Comparison of ENCODE assay signal across 8 cellular contexts in the genomic region with DNA sequence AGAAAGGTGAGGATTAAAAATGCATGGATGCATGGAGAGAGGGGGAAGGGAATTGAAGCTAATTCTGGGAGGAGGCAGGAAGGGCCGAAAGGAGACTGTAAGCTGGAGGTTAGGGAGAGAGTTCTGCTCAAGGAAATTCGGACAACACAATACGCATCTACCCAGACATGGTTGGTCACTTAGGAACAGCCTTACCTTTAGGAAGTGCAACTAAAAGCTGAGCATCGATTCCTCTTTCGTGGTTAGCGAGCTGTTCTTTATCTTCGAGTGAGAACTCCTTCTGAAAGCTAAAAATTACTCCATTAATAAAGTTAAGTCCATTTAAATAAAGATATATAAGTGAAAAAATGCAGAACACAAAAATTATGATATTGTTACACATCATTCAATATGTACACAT.
DNase-seq lines count a peak whose midpoint lies in the region; ATAC-seq and TF ChIP-seq lines count a peak whose summit lies in the region.
"Not testable (repeated sequence)": the region's sequence is repeated elsewhere in the genome, so short reads cannot be mapped to it uniquely, and the experiment has no call there.

No MANE protein-coding gene starts in this region.

- intact Hi-C loops in activated B cell treated with CpG ODN at 0.5 μM for 24 hours (cut with micrococcal nuclease); gastrocnemius medialis (cut with DNase I; ENCODE audit: low total_unique reads): not testable (repeated sequence)

- peak overlapping the region in 2 of 3 experiments; percentile 52 to 74; a peak in 4 of 7 replicates for H3K27ac Mint-ChIP-seq in H9
- not testable (repeated sequence) for H3K27ac Mint-ChIP-seq in activated B cell treated with CpG ODN at 0.5 μM for 24 hours

- ATAC-seq in GM18499 (IDR thresholded peaks at IDR 0.05; ENCODE audit: insufficient read depth, unreplicated experiment) (peak; percentile 79), GM19043 (IDR thresholded peaks at IDR 0.05; ENCODE audit: low read depth, unreplicated experiment) (peak; percentile 93), GM21423 (IDR thresholded peaks at IDR 0.05; ENCODE audit: unreplicated experiment) (peak; percentile 74), HG03066 (IDR thresholded peaks at IDR 0.05; ENCODE audit: low read depth, unreplicated experiment) (peak; percentile 66), HG03571 (IDR thresholded peaks at IDR 0.05; ENCODE audit: unreplicated experiment) (peak; percentile 79), activated B cell treated with CpG ODN at 0.5 μM for 24 hours (ENCODE audit: low read depth) (peak; percentile 88)
- not testable (repeated sequence) for ATAC-seq in gastrocnemius medialis

- not testable (repeated sequence) for H2AFZ ChIP-seq in H9 (ENCODE audit: low read length)

- peaks cover 31 to 42% of the 10 kb centered on the region in 2 experiments for H3K4me1 Mint-ChIP-seq in H9
- H3K4me1 Mint-ChIP-seq in activated B cell treated with CpG ODN at 0.5 μM for 24 hours: peaks cover 10% of the 10 kb centered on the region

- WGBS in H9 (ENCODE audit: extremely low coverage, insufficient read length, low lambda C conversion rate): no CpG with 5 or more reads among the region's 7 CpGs

- H3K23ac ChIP-seq in H9 (ENCODE audit: insufficient read length, low read depth, low read length): not testable (repeated sequence)

- not testable (repeated sequence) for H3K9ac ChIP-seq in H9 (ENCODE audit: extremely low read depth, insufficient read length, low read length)

- not testable (repeated sequence) for H3K4me2 ChIP-seq in H9 (ENCODE audit: insufficient read depth, insufficient read length, low read length)

- not testable (repeated sequence) for H3K79me1 ChIP-seq in H9 (ENCODE audit: insufficient read depth, low read depth, low read length, poor library complexity, severe bottlenecking)

- POLR2A ChIA-PET in activated B cell treated with CpG ODN at 0.5 μM for 24 hours (lab: Charles Lee): not testable (repeated sequence)

- in situ Hi-C loops in gastrocnemius medialis (cut with MboI; ENCODE audit: low sequenced_read_pairs in 4 of 4): not testable (repeated sequence)

- H4K91ac ChIP-seq in H9 (ENCODE audit: insufficient read length, low read depth, low read length): not testable (repeated sequence)

- not testable (repeated sequence) for H4K5ac ChIP-seq in H9 (ENCODE audit: insufficient read length, low read depth, low read length)

- not testable (repeated sequence) for H3K27me3 ChIP-seq in H9 (ENCODE audit: insufficient read depth, low read length); gastrocnemius medialis

- H3K79me2 ChIP-seq in H9 (ENCODE audit: insufficient read depth, low read length): not testable (repeated sequence)

- peaks cover 0 to 42% of the 10 kb centered on the region in 2 donors for H3K36me3 ChIP-seq in gastrocnemius medialis

- H3K27me3 Mint-ChIP-seq in H9 (ENCODE audit: low read depth); activated B cell treated with CpG ODN at 0.5 μM for 24 hours: not testable (repeated sequence)

- TF ChIP-seq POLR2A in gastrocnemius medialis (IDR thresholded peaks at IDR 0.05): not testable (repeated sequence)

- H3K4ac ChIP-seq in H9 (ENCODE audit: low read depth, low read length): not testable (repeated sequence)

- H2AK5ac ChIP-seq in H9 (ENCODE audit: insufficient read length, low read length): not testable (repeated sequence)

- not testable (repeated sequence) for H3K4me3 Mint-ChIP-seq in H9, activated B cell treated with CpG ODN at 0.5 μM for 24 hours

- not testable (repeated sequence) for TF ChIP-seq CTCF in H9 (conservative IDR thresholded peaks at IDR 0.05); activated B cell treated with CpG ODN at 0.5 μM for 24 hours (IDR thresholded peaks at IDR 0.05); gastrocnemius medialis (IDR thresholded peaks at IDR 0.05 in 4 of 5, conservative IDR thresholded peaks at IDR 0.05 in 1 of 5)

- not testable (repeated sequence) for H3K4me3 ChIP-seq in gastrocnemius medialis

- not testable (repeated sequence) for H2BK120ac ChIP-seq in H9 (ENCODE audit: low read depth, low read length, poor library complexity, severe bottlenecking)

- not testable (repeated sequence) for H4K8ac ChIP-seq in H9 (replicated peaks; ENCODE audit: insufficient read length, low read depth, low read length)

- H3K36me3 Mint-ChIP-seq in H9 (ENCODE audit: insufficient read depth in 1 of 3, low read depth in 3 of 3); activated B cell treated with CpG ODN at 0.5 μM for 24 hours (ENCODE audit: low read depth): not testable (repeated sequence)

- not testable (repeated sequence) for H3K9me3 ChIP-seq in H9 (ENCODE audit: control insufficient read depth, low read depth, low read length); gastrocnemius medialis

- H3K18ac ChIP-seq in H9 (ENCODE audit: insufficient read length, low read depth, low read length): not testable (repeated sequence)

- H2BK15ac ChIP-seq in H9 (ENCODE audit: low read depth, low read length): not testable (repeated sequence)

- H2BK12ac ChIP-seq in H9 (ENCODE audit: insufficient read length, low read depth, low read length): not testable (repeated sequence)

- not testable (repeated sequence) for H4K20me1 ChIP-seq in H9 (ENCODE audit: control insufficient read depth, insufficient read depth, insufficient read length)

- DNase-seq in H9, activated B cell treated with CpG ODN at 0.5 μM for 24 hours, gastrocnemius medialis: not testable (repeated sequence)

- not testable (repeated sequence) for H2BK20ac ChIP-seq in H9 (ENCODE audit: low read depth, low read length, poor library complexity, severe bottlenecking)

- not testable (repeated sequence) for H3T11ph ChIP-seq in H9 (ENCODE audit: low read length)

- not testable (repeated sequence) for H2BK5ac ChIP-seq in H9 (ENCODE audit: insufficient read length, low read length)

- H3K14ac ChIP-seq in H9 (ENCODE audit: insufficient read depth, low read length): not testable (repeated sequence)

- H3K23me2 ChIP-seq in H9 (ENCODE audit: insufficient read length, low read depth, low read length, poor library complexity, severe bottlenecking): not testable (repeated sequence)

- H3K56ac ChIP-seq in H9 (ENCODE audit: insufficient read length, low read depth, low read length): not testable (repeated sequence)

- H3K4me1 ChIP-seq in H9 (ENCODE audit: insufficient read depth, low read length): not testable (repeated sequence)
- H3K4me1 ChIP-seq in gastrocnemius medialis: peaks cover 56 to 64% of the 10 kb centered on the region in 2 donors

- not testable (repeated sequence) for H3K9me3 Mint-ChIP-seq in H9, activated B cell treated with CpG ODN at 0.5 μM for 24 hours

- CTCF ChIA-PET in activated B cell treated with CpG ODN at 0.5 μM for 24 hours (lab: Charles Lee): not testable (repeated sequence)

- not testable (repeated sequence) for H3K27ac ChIP-seq in H9 (ENCODE audit: insufficient read length, low read depth, low read length)
- H3K27ac ChIP-seq in gastrocnemius medialis: peak overlapping the region; percentile 0 to 82 (median 78)
